8 cellular contexts compared by ENCODE assay signal in the genomic region with DNA sequence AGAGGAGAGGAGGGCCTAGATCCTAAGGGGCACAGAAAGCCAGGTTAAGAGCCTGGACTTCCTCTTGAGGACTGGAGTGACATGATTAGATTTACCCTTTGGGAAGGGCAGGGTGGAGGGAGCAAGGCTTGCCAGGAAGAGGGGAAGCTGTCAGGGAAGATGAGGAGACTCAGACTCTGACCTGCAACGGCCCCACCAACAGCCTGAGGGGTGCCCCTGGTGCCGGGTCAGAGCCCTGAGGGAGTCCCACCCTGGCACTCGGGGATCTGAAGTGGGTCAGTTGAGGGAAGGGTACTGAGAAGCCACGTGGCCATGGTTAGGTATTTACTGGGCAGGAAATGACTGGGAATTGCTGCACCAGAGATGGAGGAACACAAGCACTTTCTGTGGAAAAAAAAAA. TPM values are rescaled to one million over a fixed set of nuclear protein-coding genes. Genes with fewer than 3 reads are reported as not detected.
DNase-seq lines count a peak whose midpoint lies in the region; ATAC-seq and TF ChIP-seq lines count a peak whose summit lies in the region.
"Had no signal": no experiment of that assay in that cellular context is flagged by ENCODE, and none has a peak within 500 bp of the region (broad histone marks: within the 10 kb centered on the region; RNA-seq: fewer than 3 reads in every experiment).

No MANE protein-coding gene starts in this region.

- POLR2A ChIA-PET in PC-3 (lab: Charles Lee; ENCODE audit: unreplicated experiment), result interaction anchor here (0.5 kb wide), 1 partner anchor 40 kb away, joined by 4 read pairs; no protein-coding TSS in a partner anchor

- no peaks in the 10 kb centered on the region for H3K79me2 ChIP-seq in PC-3 (ENCODE audit: low read length)

- no peaks in the 10 kb centered on the region for H3F3A ChIP-seq in PC-3 (ENCODE audit: low read length, unreplicated experiment)

- H3K9ac ChIP-seq in PC-3 (ENCODE audit: low read length), result no peak overlapping the region

- no peak overlapping the region for H3K4me2 ChIP-seq in PC-3 (ENCODE audit: low read length)

- H3K27ac Mint-ChIP-seq in activated naive CD8-positive, alpha-beta T cell treated with anti-CD3 and anti-CD28 coated beads, Interleukin-2, amount 50 U/mL, for 24 hours, result peak overlapping the region; percentile 87
- H3K27ac Mint-ChIP-seq in stimulated activated effector memory CD8-positive, alpha-beta T cell treated with anti-CD3 and anti-CD28 coated beads, Interleukin-12 subunit alpha, Interleukin-12 subunit beta, amount 100 ng/mL, for 72 hours, result peak overlapping the region; percentile 98

- TF ChIP-seq CTCF in PC-3 (conservative IDR thresholded peaks at IDR 0.05; ENCODE audit: low read depth, low read length), result no peak
- no peak for TF ChIP-seq CTCF in GM13976 (IDR thresholded peaks at IDR 0.05; ENCODE audit: borderline replicate concordance, control extremely low read depth, extremely low read depth, insufficient read depth, missing control alignments)

- ATAC-seq in PC-3, result peak; percentile 18; the same call in 1 of the 2 replicates
- no peak for ATAC-seq in activated naive CD8-positive, alpha-beta T cell treated with anti-CD3 and anti-CD28 coated beads, Interleukin-2, amount 50 U/mL, for 24 hours
- ATAC-seq in left lobe of liver, result peak; percentile 31
- no peak for ATAC-seq in stimulated activated effector memory CD8-positive, alpha-beta T cell treated with anti-CD3 and anti-CD28 coated beads, Interleukin-12 subunit alpha, Interleukin-12 subunit beta, amount 100 ng/mL, for 72 hours
- no peak for ATAC-seq in GM21723 (IDR thresholded peaks at IDR 0.05; ENCODE audit: unreplicated experiment)

- H3K36me3 Mint-ChIP-seq in activated naive CD8-positive, alpha-beta T cell treated with anti-CD3 and anti-CD28 coated beads, Interleukin-2, amount 50 U/mL, for 24 hours (ENCODE audit: low read depth), result peaks cover 51% of the 10 kb centered on the region
- H3K36me3 Mint-ChIP-seq in stimulated activated effector memory CD8-positive, alpha-beta T cell treated with anti-CD3 and anti-CD28 coated beads, Interleukin-12 subunit alpha, Interleukin-12 subunit beta, amount 100 ng/mL, for 72 hours, result peaks cover 89% of the 10 kb centered on the region

- no peaks in the 10 kb centered on the region for H3K27me3 ChIP-seq in PC-3 (ENCODE audit: low read length)

- peak overlapping the region; percentile 11; the same call in 1 of the 2 replicates for H3K27ac ChIP-seq in PC-3 (ENCODE audit: low read length)

- H3K4me3 ChIP-seq in PC-3 (ENCODE audit: low read length), result no peak overlapping the region

- no peaks in the 10 kb centered on the region for H3K9me2 ChIP-seq in PC-3 (replicated peaks; ENCODE audit: low read length)

- in situ Hi-C loops in GM13976 (cut with MboI; ENCODE audit: low sequenced_read_pairs, unreplicated experiment), result no loop called here

- H2AFZ ChIP-seq in PC-3 (ENCODE audit: low read length), result no peak overlapping the region

- intact Hi-C loops in PC-3 (cut with micrococcal nuclease), result no loop called here

- CTCF ChIA-PET in PC-3 (lab: Charles Lee), result no interaction called here

- H3K4me1 ChIP-seq in PC-3 (ENCODE audit: insufficient read depth, low read length), result peaks cover 11% of the 10 kb centered on the region

- H4K20me1 ChIP-seq in PC-3 (ENCODE audit: low read length), result no peaks in the 10 kb centered on the region

- H3K27me3 Mint-ChIP-seq in activated naive CD8-positive, alpha-beta T cell treated with anti-CD3 and anti-CD28 coated beads, Interleukin-2, amount 50 U/mL, for 24 hours, result no peaks in the 10 kb centered on the region

- peaks cover 70% of the 10 kb centered on the region for H3K4me1 Mint-ChIP-seq in activated naive CD8-positive, alpha-beta T cell treated with anti-CD3 and anti-CD28 coated beads, Interleukin-2, amount 50 U/mL, for 24 hours
- peaks cover 55% of the 10 kb centered on the region for H3K4me1 Mint-ChIP-seq in stimulated activated effector memory CD8-positive, alpha-beta T cell treated with anti-CD3 and anti-CD28 coated beads, Interleukin-12 subunit alpha, Interleukin-12 subunit beta, amount 100 ng/mL, for 72 hours

- BruUV-seq in PC-3 (replicated peaks; lab: Mats Ljungman, UMichigan), result no TSS peak

- DNase-seq in PC-3 (no peak), left lobe of liver (ENCODE audit: low spot score) (no peak), COLO668 (lab: John Stamatoyannopoulos, UW; ENCODE audit: unreplicated experiment) (no peak), GM13976 (ENCODE audit: low spot score) (no peak)
- DNase-seq in activated naive CD8-positive, alpha-beta T cell treated with anti-CD3 and anti-CD28 coated beads, Interleukin-2, amount 50 U/mL, for 24 hours, result no peak
- DNase-seq in stimulated activated effector memory CD8-positive, alpha-beta T cell treated with anti-CD3 and anti-CD28 coated beads, Interleukin-12 subunit alpha, Interleukin-12 subunit beta, amount 100 ng/mL, for 72 hours (ENCODE audit: low spot score in 2 of 2), result no peak
- DNase-seq: cortex of kidney had no signal

- no peaks in the 10 kb centered on the region for H3K9me3 ChIP-seq in PC-3 (ENCODE audit: low read length)

- H3K4me3 Mint-ChIP-seq in activated naive CD8-positive, alpha-beta T cell treated with anti-CD3 and anti-CD28 coated beads, Interleukin-2, amount 50 U/mL, for 24 hours, result no peak overlapping the region
- H3K4me3 Mint-ChIP-seq in stimulated activated effector memory CD8-positive, alpha-beta T cell treated with anti-CD3 and anti-CD28 coated beads, Interleukin-12 subunit alpha, Interleukin-12 subunit beta, amount 100 ng/mL, for 72 hours, result peak overlapping the region; percentile 74

- H3K36me3 ChIP-seq in PC-3 (ENCODE audit: low read depth, low read length), result no peaks in the 10 kb centered on the region; the same call in none of the 2 replicates

- H3K9me3 Mint-ChIP-seq in activated naive CD8-positive, alpha-beta T cell treated with anti-CD3 and anti-CD28 coated beads, Interleukin-2, amount 50 U/mL, for 24 hours, result no peaks in the 10 kb centered on the region
- no peaks in the 10 kb centered on the region for H3K9me3 Mint-ChIP-seq in stimulated activated effector memory CD8-positive, alpha-beta T cell treated with anti-CD3 and anti-CD28 coated beads, Interleukin-12 subunit alpha, Interleukin-12 subunit beta, amount 100 ng/mL, for 72 hours

RNA-seq across cellular contexts. Expression of a gene that starts 9.8 kb away (rescaled TPM):
- 86.8 and 110 TPM in 2 replicates for total RNA-seq in PC-3 (2014; rRNA removed)
- 58.0 TPM for total RNA-seq in left lobe of liver

Comparison
In these comparisons a context has a peak if more than half of its experiments do, and no peak if none do; other contexts are left out.
1. ATAC-seq: peak in PC-3 (single experiment) and left lobe of liver (single experiment); none in activated naive CD8-positive, alpha-beta T cell treated with anti-CD3 and anti-CD28 coated beads, Interleukin-2, amount 50 U/mL, for 24 hours (single experiment), stimulated activated effector memory CD8-positive, alpha-beta T cell treated with anti-CD3 and anti-CD28 coated beads, Interleukin-12 subunit alpha, Interleukin-12 subunit beta, amount 100 ng/mL, for 72 hours (single experiment) and GM21723 (single experiment).